ENCODE assay signal across 1 cellular context in the genomic region with DNA sequence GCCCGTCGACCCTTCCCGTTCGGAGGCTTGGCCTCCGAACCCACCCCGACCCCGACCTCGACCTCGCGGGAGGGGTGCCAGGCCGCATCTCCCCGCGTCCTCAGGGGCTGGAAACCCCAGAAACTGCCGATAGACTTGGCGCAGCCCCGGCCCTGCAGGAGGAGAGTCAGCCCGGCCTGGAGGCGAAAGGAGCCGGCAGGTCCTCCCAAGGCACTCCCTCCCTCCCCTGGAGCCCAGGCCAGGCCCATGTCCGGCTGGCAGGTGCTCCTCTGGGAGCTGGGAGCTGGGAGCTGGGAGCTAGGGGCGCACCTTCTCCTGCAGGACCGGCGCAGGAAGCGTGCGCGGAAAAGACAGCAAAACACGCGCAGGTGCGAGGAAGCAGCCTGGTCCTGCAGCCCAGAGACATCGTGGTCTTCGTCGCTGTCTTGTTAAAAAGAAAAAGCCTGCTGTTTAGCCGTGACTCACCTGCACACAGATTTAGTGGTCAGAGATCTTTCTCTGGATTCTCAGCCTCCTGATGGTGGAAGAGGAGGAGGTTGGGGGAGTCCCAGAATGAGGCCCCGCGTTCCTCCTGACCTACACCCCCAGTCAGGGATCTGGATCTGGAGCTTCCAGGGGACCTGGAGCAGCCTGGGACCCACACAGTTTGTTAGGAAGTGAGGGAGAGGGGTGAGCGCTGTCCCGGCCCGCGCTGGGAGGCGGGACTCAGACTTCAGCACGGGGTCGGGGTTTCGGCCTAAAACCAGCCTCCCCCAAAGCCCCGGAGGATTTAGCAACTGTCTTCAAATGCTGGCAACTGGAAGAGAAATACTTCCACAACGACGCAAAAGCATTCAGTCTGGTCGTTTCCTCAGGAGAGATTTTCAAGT.
A peak's percentile ranks its signal among the peaks of the same experiment; 100 is the strongest.
TF ChIP-seq lines count a peak whose summit lies in the region.

No MANE protein-coding gene starts in this region.

TF ChIP-seq in HepG2, 621 proteins besides CTCF, POLR2A, EP300 and RAD21 (continues in another document):
- TF ChIP-seq, protein P1, sequence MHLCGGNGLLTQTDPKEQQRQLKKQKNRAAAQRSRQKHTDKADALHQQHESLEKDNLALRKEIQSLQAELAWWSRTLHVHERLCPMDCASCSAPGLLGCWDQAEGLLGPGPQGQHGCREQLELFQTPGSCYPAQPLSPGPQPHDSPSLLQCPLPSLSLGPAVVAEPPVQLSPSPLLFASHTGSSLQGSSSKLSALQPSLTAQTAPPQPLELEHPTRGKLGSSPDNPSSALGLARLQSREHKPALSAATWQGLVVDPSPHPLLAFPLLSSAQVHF (CRISPR knock-in tag; IDR thresholded peaks at IDR 0.05): no peak
- no peak for TF ChIP-seq SIN3A (IDR thresholded peaks at IDR 0.05; ENCODE audit: borderline replicate concordance, low read depth, low read length)
- TF ChIP-seq ZNF17 (CRISPR knock-in tag; IDR thresholded peaks at IDR 0.05): no peak
- TF ChIP-seq, protein P2, sequence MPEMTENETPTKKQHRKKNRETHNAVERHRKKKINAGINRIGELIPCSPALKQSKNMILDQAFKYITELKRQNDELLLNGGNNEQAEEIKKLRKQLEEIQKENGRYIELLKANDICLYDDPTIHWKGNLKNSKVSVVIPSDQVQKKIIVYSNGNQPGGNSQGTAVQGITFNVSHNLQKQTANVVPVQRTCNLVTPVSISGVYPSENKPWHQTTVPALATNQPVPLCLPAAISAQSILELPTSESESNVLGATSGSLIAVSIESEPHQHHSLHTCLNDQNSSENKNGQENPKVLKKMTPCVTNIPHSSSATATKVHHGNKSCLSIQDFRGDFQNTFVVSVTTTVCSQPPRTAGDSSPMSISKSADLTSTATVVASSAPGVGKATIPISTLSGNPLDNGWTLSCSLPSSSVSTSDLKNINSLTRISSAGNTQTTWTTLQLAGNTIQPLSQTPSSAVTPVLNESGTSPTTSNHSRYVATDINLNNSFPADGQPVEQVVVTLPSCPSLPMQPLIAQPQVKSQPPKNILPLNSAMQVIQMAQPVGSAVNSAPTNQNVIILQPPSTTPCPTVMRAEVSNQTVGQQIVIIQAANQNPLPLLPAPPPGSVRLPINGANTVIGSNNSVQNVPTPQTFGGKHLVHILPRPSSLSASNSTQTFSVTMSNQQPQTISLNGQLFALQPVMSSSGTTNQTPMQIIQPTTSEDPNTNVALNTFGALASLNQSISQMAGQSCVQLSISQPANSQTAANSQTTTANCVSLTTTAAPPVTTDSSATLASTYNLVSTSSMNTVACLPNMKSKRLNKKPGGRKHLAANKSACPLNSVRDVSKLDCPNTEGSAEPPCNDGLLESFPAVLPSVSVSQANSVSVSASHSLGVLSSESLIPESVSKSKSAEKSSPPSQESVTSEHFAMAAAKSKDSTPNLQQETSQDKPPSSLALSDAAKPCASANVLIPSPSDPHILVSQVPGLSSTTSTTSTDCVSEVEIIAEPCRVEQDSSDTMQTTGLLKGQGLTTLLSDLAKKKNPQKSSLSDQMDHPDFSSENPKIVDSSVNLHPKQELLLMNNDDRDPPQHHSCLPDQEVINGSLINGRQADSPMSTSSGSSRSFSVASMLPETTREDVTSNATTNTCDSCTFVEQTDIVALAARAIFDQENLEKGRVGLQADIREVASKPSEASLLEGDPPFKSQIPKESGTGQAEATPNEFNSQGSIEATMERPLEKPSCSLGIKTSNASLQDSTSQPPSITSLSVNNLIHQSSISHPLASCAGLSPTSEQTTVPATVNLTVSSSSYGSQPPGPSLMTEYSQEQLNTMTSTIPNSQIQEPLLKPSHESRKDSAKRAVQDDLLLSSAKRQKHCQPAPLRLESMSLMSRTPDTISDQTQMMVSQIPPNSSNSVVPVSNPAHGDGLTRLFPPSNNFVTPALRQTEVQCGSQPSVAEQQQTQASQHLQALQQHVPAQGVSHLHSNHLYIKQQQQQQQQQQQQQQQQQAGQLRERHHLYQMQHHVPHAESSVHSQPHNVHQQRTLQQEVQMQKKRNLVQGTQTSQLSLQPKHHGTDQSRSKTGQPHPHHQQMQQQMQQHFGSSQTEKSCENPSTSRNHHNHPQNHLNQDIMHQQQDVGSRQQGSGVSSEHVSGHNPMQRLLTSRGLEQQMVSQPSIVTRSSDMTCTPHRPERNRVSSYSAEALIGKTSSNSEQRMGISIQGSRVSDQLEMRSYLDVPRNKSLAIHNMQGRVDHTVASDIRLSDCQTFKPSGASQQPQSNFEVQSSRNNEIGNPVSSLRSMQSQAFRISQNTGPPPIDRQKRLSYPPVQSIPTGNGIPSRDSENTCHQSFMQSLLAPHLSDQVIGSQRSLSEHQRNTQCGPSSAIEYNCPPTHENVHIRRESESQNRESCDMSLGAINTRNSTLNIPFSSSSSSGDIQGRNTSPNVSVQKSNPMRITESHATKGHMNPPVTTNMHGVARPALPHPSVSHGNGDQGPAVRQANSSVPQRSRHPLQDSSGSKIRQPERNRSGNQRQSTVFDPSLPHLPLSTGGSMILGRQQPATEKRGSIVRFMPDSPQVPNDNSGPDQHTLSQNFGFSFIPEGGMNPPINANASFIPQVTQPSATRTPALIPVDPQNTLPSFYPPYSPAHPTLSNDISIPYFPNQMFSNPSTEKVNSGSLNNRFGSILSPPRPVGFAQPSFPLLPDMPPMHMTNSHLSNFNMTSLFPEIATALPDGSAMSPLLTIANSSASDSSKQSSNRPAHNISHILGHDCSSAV (CRISPR knock-in tag; IDR thresholded peaks at IDR 0.05; ENCODE audit: borderline replicate concordance): no peak
- TF ChIP-seq, protein P3, sequence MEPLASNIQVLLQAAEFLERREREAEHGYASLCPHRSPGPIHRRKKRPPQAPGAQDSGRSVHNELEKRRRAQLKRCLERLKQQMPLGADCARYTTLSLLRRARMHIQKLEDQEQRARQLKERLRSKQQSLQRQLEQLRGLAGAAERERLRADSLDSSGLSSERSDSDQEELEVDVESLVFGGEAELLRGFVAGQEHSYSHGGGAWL (CRISPR knock-in tag; IDR thresholded peaks at IDR 0.05): no peak
- no peak for TF ChIP-seq KDM1A (CRISPR knock-in tag; IDR thresholded peaks at IDR 0.05)
- TF ChIP-seq JUNB (CRISPR knock-in tag; IDR thresholded peaks at IDR 0.05; ENCODE audit: borderline replicate concordance): no peak
- no peak for TF ChIP-seq ZNF577 (CRISPR knock-in tag; IDR thresholded peaks at IDR 0.05; ENCODE audit: borderline replicate concordance, low read depth)
- no peak for TF ChIP-seq ONECUT2 (CRISPR knock-in tag; IDR thresholded peaks at IDR 0.05)
- TF ChIP-seq MED8 (CRISPR knock-in tag; IDR thresholded peaks at IDR 0.05; ENCODE audit: insufficient replicate concordance): no peak
- no peak for TF ChIP-seq ZNF816 (CRISPR knock-in tag; IDR thresholded peaks at IDR 0.05; ENCODE audit: borderline replicate concordance)
- TF ChIP-seq KDM2A (CRISPR knock-in tag; IDR thresholded peaks at IDR 0.05; ENCODE audit: borderline replicate concordance, low read depth): 0 out of 2 replicates have a peak, but pooled peaks have one; percentile 10
- TF ChIP-seq, protein P4, sequence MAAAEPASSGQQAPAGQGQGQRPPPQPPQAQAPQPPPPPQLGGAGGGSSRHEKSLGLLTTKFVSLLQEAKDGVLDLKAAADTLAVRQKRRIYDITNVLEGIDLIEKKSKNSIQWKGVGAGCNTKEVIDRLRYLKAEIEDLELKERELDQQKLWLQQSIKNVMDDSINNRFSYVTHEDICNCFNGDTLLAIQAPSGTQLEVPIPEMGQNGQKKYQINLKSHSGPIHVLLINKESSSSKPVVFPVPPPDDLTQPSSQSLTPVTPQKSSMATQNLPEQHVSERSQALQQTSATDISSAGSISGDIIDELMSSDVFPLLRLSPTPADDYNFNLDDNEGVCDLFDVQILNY (CRISPR knock-in tag; conservative IDR thresholded peaks at IDR 0.05): no peak
- TF ChIP-seq ZNF552 (CRISPR knock-in tag; IDR thresholded peaks at IDR 0.05; ENCODE audit: borderline replicate concordance): no peak
- TF ChIP-seq RFXANK (CRISPR knock-in tag; IDR thresholded peaks at IDR 0.05): no peak
- TF ChIP-seq XBP1 (CRISPR knock-in tag; IDR thresholded peaks at IDR 0.05): no peak
- TF ChIP-seq RARA (CRISPR knock-in tag; IDR thresholded peaks at IDR 0.05): no peak
- no peak for TF ChIP-seq SRSF4 (IDR thresholded peaks at IDR 0.05; ENCODE audit: low read depth, low read length, poor library complexity, severe bottlenecking)
- TF ChIP-seq ZKSCAN1 (IDR thresholded peaks at IDR 0.05; ENCODE audit: low read length): no peak
- 0 out of 2 replicates have a peak, but pooled peaks have one; percentile 22 for TF ChIP-seq RFXAP (CRISPR knock-in tag; IDR thresholded peaks at IDR 0.05; ENCODE audit: borderline replicate concordance)
- no peak for TF ChIP-seq ZSCAN20 (CRISPR knock-in tag; IDR thresholded peaks at IDR 0.05; ENCODE audit: borderline replicate concordance)
- no peak for TF ChIP-seq ZNF792 (CRISPR knock-in tag; IDR thresholded peaks at IDR 0.05)
- no peak for TF ChIP-seq RCOR2 (CRISPR knock-in tag; IDR thresholded peaks at IDR 0.05)
- TF ChIP-seq, protein P5, sequence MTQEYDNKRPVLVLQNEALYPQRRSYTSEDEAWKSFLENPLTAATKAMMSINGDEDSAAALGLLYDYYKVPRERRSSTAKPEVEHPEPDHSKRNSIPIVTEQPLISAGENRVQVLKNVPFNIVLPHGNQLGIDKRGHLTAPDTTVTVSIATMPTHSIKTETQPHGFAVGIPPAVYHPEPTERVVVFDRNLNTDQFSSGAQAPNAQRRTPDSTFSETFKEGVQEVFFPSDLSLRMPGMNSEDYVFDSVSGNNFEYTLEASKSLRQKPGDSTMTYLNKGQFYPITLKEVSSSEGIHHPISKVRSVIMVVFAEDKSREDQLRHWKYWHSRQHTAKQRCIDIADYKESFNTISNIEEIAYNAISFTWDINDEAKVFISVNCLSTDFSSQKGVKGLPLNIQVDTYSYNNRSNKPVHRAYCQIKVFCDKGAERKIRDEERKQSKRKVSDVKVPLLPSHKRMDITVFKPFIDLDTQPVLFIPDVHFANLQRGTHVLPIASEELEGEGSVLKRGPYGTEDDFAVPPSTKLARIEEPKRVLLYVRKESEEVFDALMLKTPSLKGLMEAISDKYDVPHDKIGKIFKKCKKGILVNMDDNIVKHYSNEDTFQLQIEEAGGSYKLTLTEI (CRISPR knock-in tag; conservative IDR thresholded peaks at IDR 0.05): no peak
- no peak for TF ChIP-seq PHB2 (IDR thresholded peaks at IDR 0.05; ENCODE audit: partially characterized antibody)
- no peak for TF ChIP-seq RFX1 (IDR thresholded peaks at IDR 0.05)
- no peak for TF ChIP-seq POLR2AphosphoS2 (IDR thresholded peaks at IDR 0.05; ENCODE audit: low read depth, low read length)
- no peak for TF ChIP-seq GTF2F1 (IDR thresholded peaks at IDR 0.05; ENCODE audit: low read length)
- TF ChIP-seq, protein P6, sequence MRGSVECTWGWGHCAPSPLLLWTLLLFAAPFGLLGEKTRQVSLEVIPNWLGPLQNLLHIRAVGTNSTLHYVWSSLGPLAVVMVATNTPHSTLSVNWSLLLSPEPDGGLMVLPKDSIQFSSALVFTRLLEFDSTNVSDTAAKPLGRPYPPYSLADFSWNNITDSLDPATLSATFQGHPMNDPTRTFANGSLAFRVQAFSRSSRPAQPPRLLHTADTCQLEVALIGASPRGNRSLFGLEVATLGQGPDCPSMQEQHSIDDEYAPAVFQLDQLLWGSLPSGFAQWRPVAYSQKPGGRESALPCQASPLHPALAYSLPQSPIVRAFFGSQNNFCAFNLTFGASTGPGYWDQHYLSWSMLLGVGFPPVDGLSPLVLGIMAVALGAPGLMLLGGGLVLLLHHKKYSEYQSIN (CRISPR knock-in tag; IDR thresholded peaks at IDR 0.05; ENCODE audit: borderline replicate concordance): no peak
- TF ChIP-seq ZNF878 (CRISPR knock-in tag; IDR thresholded peaks at IDR 0.05): no peak
- no peak for TF ChIP-seq KDM6A (CRISPR knock-in tag; IDR thresholded peaks at IDR 0.05; ENCODE audit: low read depth)
- no peak for TF ChIP-seq DPF2 (CRISPR knock-in tag; IDR thresholded peaks at IDR 0.05; ENCODE audit: borderline replicate concordance, low read depth)
- TF ChIP-seq ZNF253 (CRISPR knock-in tag; IDR thresholded peaks at IDR 0.05; ENCODE audit: borderline replicate concordance): no peak
- TF ChIP-seq, protein P7, sequence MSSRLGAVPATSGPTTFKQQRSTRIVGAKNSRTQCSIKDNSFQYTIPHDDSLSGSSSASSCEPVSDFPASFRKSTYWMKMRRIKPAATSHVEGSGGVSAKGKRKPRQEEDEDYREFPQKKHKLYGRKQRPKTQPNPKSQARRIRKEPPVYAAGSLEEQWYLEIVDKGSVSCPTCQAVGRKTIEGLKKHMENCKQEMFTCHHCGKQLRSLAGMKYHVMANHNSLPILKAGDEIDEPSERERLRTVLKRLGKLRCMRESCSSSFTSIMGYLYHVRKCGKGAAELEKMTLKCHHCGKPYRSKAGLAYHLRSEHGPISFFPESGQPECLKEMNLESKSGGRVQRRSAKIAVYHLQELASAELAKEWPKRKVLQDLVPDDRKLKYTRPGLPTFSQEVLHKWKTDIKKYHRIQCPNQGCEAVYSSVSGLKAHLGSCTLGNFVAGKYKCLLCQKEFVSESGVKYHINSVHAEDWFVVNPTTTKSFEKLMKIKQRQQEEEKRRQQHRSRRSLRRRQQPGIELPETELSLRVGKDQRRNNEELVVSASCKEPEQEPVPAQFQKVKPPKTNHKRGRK (CRISPR knock-in tag; IDR thresholded peaks at IDR 0.05): no peak
- TF ChIP-seq CBFB (CRISPR knock-in tag; IDR thresholded peaks at IDR 0.05): no peak
- no peak for TF ChIP-seq AGO2 (optimal IDR thresholded peaks at IDR 0.05; ENCODE audit: low read depth, low read length)
- TF ChIP-seq, protein P8, sequence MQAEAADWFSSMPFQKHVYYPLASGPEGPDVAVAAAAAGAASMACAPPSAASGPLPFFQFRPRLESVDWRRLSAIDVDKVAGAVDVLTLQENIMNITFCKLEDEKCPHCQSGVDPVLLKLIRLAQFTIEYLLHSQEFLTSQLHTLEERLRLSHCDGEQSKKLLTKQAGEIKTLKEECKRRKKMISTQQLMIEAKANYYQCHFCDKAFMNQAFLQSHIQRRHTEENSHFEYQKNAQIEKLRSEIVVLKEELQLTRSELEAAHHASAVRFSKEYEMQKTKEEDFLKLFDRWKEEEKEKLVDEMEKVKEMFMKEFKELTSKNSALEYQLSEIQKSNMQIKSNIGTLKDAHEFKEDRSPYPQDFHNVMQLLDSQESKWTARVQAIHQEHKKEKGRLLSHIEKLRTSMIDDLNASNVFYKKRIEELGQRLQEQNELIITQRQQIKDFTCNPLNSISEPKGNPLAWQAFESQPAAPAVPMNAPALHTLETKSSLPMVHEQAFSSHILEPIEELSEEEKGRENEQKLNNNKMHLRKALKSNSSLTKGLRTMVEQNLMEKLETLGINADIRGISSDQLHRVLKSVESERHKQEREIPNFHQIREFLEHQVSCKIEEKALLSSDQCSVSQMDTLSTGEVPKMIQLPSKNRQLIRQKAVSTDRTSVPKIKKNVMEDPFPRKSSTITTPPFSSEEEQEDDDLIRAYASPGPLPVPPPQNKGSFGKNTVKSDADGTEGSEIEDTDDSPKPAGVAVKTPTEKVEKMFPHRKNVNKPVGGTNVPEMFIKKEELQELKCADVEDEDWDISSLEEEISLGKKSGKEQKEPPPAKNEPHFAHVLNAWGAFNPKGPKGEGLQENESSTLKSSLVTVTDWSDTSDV (CRISPR knock-in tag; IDR thresholded peaks at IDR 0.05): no peak
- TF ChIP-seq HOXA7 (CRISPR knock-in tag; IDR thresholded peaks at IDR 0.05): no peak
- no peak for TF ChIP-seq PPARG (CRISPR knock-in tag; conservative IDR thresholded peaks at IDR 0.05)
- no peak for TF ChIP-seq RAD51 (IDR thresholded peaks at IDR 0.05; ENCODE audit: borderline replicate concordance)
- no peak for TF ChIP-seq FOXP1 (IDR thresholded peaks at IDR 0.05)
- TF ChIP-seq FOXP1 (CRISPR knock-in tag; IDR thresholded peaks at IDR 0.05): no peak
- TF ChIP-seq ZNF296 (CRISPR knock-in tag; conservative IDR thresholded peaks at IDR 0.05): no peak
- no peak for TF ChIP-seq ZNF350 (CRISPR knock-in tag; IDR thresholded peaks at IDR 0.05; ENCODE audit: borderline replicate concordance, low read depth)
